ENCODE assay signal across 19 cellular contexts in genomic region chr1:231171623-231172197, GRCh38. TPM values are rescaled to one million over a fixed set of nuclear protein-coding genes. Genes with fewer than 3 reads are reported as not detected.
DNase-seq lines count a peak whose midpoint lies in the region; ATAC-seq and TF ChIP-seq lines count a peak whose summit lies in the region.
"Had no signal": no experiment of that assay in that cellular context is flagged by ENCODE, and none has a peak within 500 bp of the region (broad histone marks: within the 10 kb centered on the region; RNA-seq: fewer than 3 reads in every experiment).

No MANE protein-coding gene starts in this region.

- DNase-seq in MCF 10A (ENCODE audit: unreplicated experiment): peak; percentile 97
- DNase-seq in breast epithelium (ENCODE audit: low spot score in 2 of 2): no peak
- no peak for DNase-seq in RWPE2 (ENCODE audit: low spot score)
- no peak for DNase-seq in medulla oblongata (ENCODE audit: extremely low spot score)
- no peak for DNase-seq in activated CD8-positive, alpha-beta memory T cell treated with anti-CD3 and anti-CD28 coated beads, Interleukin-2, amount 50 U/mL, for 48 hours
- DNase-seq: activated B cell treated with CpG ODN at 0.5 μM for 24 hours; activated naive CD8-positive, alpha-beta T cell treated with anti-CD3 and anti-CD28 coated beads, Interleukin-2, amount 10 ng/mL, durations not matched to agents 7 days and 5 days; COR-L47; effector memory CD4-positive, alpha-beta T cell; kidney; mucosa of descending colon; NCI-H526 treated with DMSO at 0.1 percent for 48 hours; retina; T-helper 9 cell had no signal

- peaks cover 11% of the 10 kb centered on the region for H3K4me1 Mint-ChIP-seq in MCF 10A (ENCODE audit: insufficient read depth, unreplicated experiment)
- H3K4me1 Mint-ChIP-seq: activated B cell treated with CpG ODN at 0.5 μM for 24 hours; activated naive CD8-positive, alpha-beta T cell treated with anti-CD3 and anti-CD28 coated beads, Interleukin-2, amount 10 ng/mL, durations not matched to agents 7 days and 5 days; nephron had no signal

- no peaks in the 10 kb centered on the region for H3K9me3 Mint-ChIP-seq in MCF 10A (ENCODE audit: unreplicated experiment)
- H3K9me3 Mint-ChIP-seq: activated B cell treated with CpG ODN at 0.5 μM for 24 hours; activated naive CD8-positive, alpha-beta T cell treated with anti-CD3 and anti-CD28 coated beads, Interleukin-2, amount 10 ng/mL, durations not matched to agents 7 days and 5 days; nephron had no signal

- H3K27me3 ChIP-seq in breast epithelium (peaks cover 0 to 8% of the 10 kb centered on the region in 2 donors), RWPE2 (ENCODE audit: insufficient read depth, poor library complexity, severe bottlenecking) (no peaks in the 10 kb centered on the region)
- H3K27me3 ChIP-seq: body of pancreas had no signal

- no peak overlapping the region for H3K27ac ChIP-seq in breast epithelium
- no peak overlapping the region for H3K27ac ChIP-seq in RWPE2 (ENCODE audit: poor library complexity, severe bottlenecking)
- H3K27ac ChIP-seq: body of pancreas, esophagus muscularis mucosa had no signal

- no peak for TF ChIP-seq CTCF in MCF 10A (IDR thresholded peaks at IDR 0.05; ENCODE audit: unreplicated experiment)
- TF ChIP-seq CTCF in breast epithelium (IDR thresholded peaks at IDR 0.05): no peak
- no peak for TF ChIP-seq CTCF in RWPE2 (IDR thresholded peaks at IDR 0.05; ENCODE audit: poor library complexity, severe bottlenecking)

- no peaks in the 10 kb centered on the region for H3K36me3 Mint-ChIP-seq in MCF 10A (ENCODE audit: insufficient read depth, unreplicated experiment)
- H3K36me3 Mint-ChIP-seq: activated naive CD8-positive, alpha-beta T cell treated with anti-CD3 and anti-CD28 coated beads, Interleukin-2, amount 10 ng/mL, durations not matched to agents 7 days and 5 days had no signal

- no peak overlapping the region for H3K4me3 Mint-ChIP-seq in MCF 10A (ENCODE audit: unreplicated experiment)
- H3K4me3 Mint-ChIP-seq: activated B cell treated with CpG ODN at 0.5 μM for 24 hours; activated naive CD8-positive, alpha-beta T cell treated with anti-CD3 and anti-CD28 coated beads, Interleukin-2, amount 10 ng/mL, durations not matched to agents 7 days and 5 days; nephron had no signal

- no peaks in the 10 kb centered on the region for H3K36me3 ChIP-seq in breast epithelium
- no peaks in the 10 kb centered on the region for H3K36me3 ChIP-seq in RWPE2 (ENCODE audit: low read depth)
- H3K36me3 ChIP-seq: esophagus muscularis mucosa had no signal

- peaks cover 25% of the 10 kb centered on the region for H3K27me3 Mint-ChIP-seq in MCF 10A (ENCODE audit: insufficient read depth, unreplicated experiment)

- H3K4me3 ChIP-seq in breast epithelium: no peak overlapping the region
- H3K4me3 ChIP-seq in RWPE2 (ENCODE audit: severe bottlenecking): no peak overlapping the region
- H3K4me3 ChIP-seq: body of pancreas, esophagus muscularis mucosa, mucosa of descending colon had no signal

- peak overlapping the region; percentile 8 for H3K27ac Mint-ChIP-seq in MCF 10A (ENCODE audit: low read depth, unreplicated experiment)
- H3K27ac Mint-ChIP-seq: activated B cell treated with CpG ODN at 0.5 μM for 24 hours; activated naive CD8-positive, alpha-beta T cell treated with anti-CD3 and anti-CD28 coated beads, Interleukin-2, amount 10 ng/mL, durations not matched to agents 7 days and 5 days; nephron had no signal

- H3K9me3 ChIP-seq in breast epithelium: no peaks in the 10 kb centered on the region
- no peaks in the 10 kb centered on the region for H3K9me3 ChIP-seq in RWPE2 (ENCODE audit: severe bottlenecking)
- H3K9me3 ChIP-seq: body of pancreas, esophagus muscularis mucosa, mucosa of descending colon had no signal

- POLR2A ChIA-PET in MCF 10A (lab: Yijun Ruan, JAX): interaction anchor here (0.6 to 2.4 kb wide), 15 partner anchors 9 to 713 kb away, joined by 3 to 14 read pairs (median 3); partner anchors contain the start of genes ARV1, EXOC8, SPRTN and TRIM67

- intact Hi-C loops in MCF 10A (cut with micrococcal nuclease) (no loop called here), breast epithelium (cut with DNase I; ENCODE audit: low total_unique reads) (no loop called here)

- no peak for TF ChIP-seq POLR2A in breast epithelium (IDR thresholded peaks at IDR 0.05)

- CTCF ChIA-PET in MCF 10A (lab: Yijun Ruan, JAX): interaction anchor here (0.9 to 1.3 kb wide), 5 partner anchors 9 to 39 kb away, joined by 3 to 6 read pairs (median 3); no protein-coding TSS in a partner anchor

- H3K4me1 ChIP-seq in breast epithelium: no peaks in the 10 kb centered on the region
- H3K4me1 ChIP-seq in RWPE2 (ENCODE audit: insufficient read depth, poor library complexity, severe bottlenecking): peaks cover 7% of the 10 kb centered on the region
- H3K4me1 ChIP-seq: body of pancreas, esophagus muscularis mucosa had no signal

- BruUV-seq in MCF 10A (replicated peaks; lab: Mats Ljungman, UMichigan): no TSS peak

- ATAC-seq in RWPE2 (ENCODE audit: low read depth) (peak; percentile 66), esophagus mucosa (peak; percentile 77), GM21526 (IDR thresholded peaks at IDR 0.05; ENCODE audit: low FRiP score, unreplicated experiment) (no peak)
- ATAC-seq: mucosa of descending colon had no signal

RNA-seq across cellular contexts. Expression of gene TRIM67, which starts 9.9 kb away (rescaled TPM):
- not detected in 2 replicates for total RNA-seq in MCF 10A (2022)
- total RNA-seq in breast epithelium: not detected
- total RNA-seq in esophagus mucosa: not detected
- total RNA-seq: activated B cell treated with CpG ODN at 0.5 μM for 24 hours; activated naive CD8-positive, alpha-beta T cell treated with anti-CD3 and anti-CD28 coated beads, Interleukin-2, amount 10 ng/mL, durations not matched to agents 7 days and 5 days; kidney had no signal
